Comparison of ENCODE assay signal across 1 cellular context in the genomic region with DNA sequence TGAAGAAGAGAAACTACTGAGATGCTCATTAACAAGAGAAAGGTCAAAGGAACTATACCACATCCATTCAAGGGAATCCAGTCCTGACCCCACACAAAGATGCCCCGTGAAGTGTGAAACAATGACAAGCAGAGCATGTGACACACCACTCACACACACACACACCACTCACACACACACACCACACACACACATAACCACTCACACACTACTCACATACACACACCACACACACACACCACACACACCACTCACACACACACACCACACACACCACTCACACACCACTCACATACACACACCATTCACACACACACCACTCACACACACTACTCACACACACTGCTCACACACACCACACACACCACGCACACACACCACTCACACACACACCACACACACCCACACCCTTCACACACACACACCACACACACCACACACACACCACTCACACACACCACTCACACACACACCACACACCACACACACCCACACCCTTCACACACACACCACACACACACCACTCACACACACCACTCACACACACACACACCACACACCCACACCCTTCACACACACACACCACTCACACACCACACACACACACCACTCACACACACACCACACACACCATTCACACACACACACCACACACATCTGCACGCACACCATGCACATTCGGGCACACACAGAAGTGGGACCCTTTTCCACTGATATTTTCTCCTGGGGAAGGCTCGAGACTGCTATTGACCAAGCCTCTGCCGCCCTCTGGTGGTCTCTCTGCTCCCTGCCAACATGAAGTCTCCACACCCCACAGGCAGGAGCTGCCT.
TF ChIP-seq lines count a peak whose summit lies in the region.

No MANE protein-coding gene starts in this region.

TF ChIP-seq in GM12878, 131 proteins besides CTCF, POLR2A, EP300 and RAD21 (continued from another document):
- TF ChIP-seq, protein P1, sequence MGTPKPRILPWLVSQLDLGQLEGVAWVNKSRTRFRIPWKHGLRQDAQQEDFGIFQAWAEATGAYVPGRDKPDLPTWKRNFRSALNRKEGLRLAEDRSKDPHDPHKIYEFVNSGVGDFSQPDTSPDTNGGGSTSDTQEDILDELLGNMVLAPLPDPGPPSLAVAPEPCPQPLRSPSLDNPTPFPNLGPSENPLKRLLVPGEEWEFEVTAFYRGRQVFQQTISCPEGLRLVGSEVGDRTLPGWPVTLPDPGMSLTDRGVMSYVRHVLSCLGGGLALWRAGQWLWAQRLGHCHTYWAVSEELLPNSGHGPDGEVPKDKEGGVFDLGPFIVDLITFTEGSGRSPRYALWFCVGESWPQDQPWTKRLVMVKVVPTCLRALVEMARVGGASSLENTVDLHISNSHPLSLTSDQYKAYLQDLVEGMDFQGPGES (IDR thresholded peaks at IDR 0.05) = no peak
- TF ChIP-seq IKZF2 (IDR thresholded peaks at IDR 0.05) (peak; percentile 8 to 21; a peak in 1 of 4 replicates), LARP7 (IDR thresholded peaks at IDR 0.05) (no peak), ZNF687 (IDR thresholded peaks at IDR 0.05) (no peak), USF2 (IDR thresholded peaks at IDR 0.05; ENCODE audit: borderline replicate concordance, low read depth, low read length) (no peak; the same call in 1 of the 2 replicates), DPF2 (IDR thresholded peaks at IDR 0.05) (no peak), JUNB (IDR thresholded peaks at IDR 0.05) (no peak), RUNX3 (IDR thresholded peaks at IDR 0.05; ENCODE audit: low read length) (0 out of 2 replicates have a peak, but pooled peaks have one; percentile 3), HDGF (IDR thresholded peaks at IDR 0.05) (0 out of 2 replicates have a peak, but pooled peaks have one; percentile 48), EZH2 (IDR thresholded peaks at IDR 0.05; ENCODE audit: borderline replicate concordance, control insufficient read depth, low read depth, low read length) (no peak), RAD51 (IDR thresholded peaks at IDR 0.05) (peak; percentile 37; the same call in 1 of the 2 replicates), NBN (IDR thresholded peaks at IDR 0.05) (peak; percentile 82; the same call in 1 of the 2 replicates), ZSCAN29 (IDR thresholded peaks at IDR 0.05) (no peak), NR2F1 (conservative IDR thresholded peaks at IDR 0.05) (peak; percentile 88), CHD4 (IDR thresholded peaks at IDR 0.05) (no peak), ATF7 (IDR thresholded peaks at IDR 0.05; ENCODE audit: low read depth) (no peak; the same call in 1 of the 2 replicates), SMC3 (IDR thresholded peaks at IDR 0.05; ENCODE audit: borderline replicate concordance, low read length) (peak; percentile 98), ZNF592 (IDR thresholded peaks at IDR 0.05) (no peak), MTA3 (IDR thresholded peaks at IDR 0.05; ENCODE audit: borderline replicate concordance, low read length) (no peak), KLF5 (IDR thresholded peaks at IDR 0.05; ENCODE audit: partially characterized antibody) (no peak), MTA2 (IDR thresholded peaks at IDR 0.05; ENCODE audit: low read depth) (peak; percentile 80), HSF1 (IDR thresholded peaks at IDR 0.05; ENCODE audit: low read depth, low read length) (no peak), IKZF1 (conservative IDR thresholded peaks at IDR 0.05) (no peak), YBX1 (IDR thresholded peaks at IDR 0.05) (no peak), ZNF217 (IDR thresholded peaks at IDR 0.05) (no peak), SREBF2 (IDR thresholded peaks at IDR 0.05; ENCODE audit: low read length) (no peak), SP1 (IDR thresholded peaks at IDR 0.05; ENCODE audit: low read depth, low read length) (no peak), SMAD5 (IDR thresholded peaks at IDR 0.05; ENCODE audit: low read depth) (no peak)
- TF ChIP-seq, protein P2, sequence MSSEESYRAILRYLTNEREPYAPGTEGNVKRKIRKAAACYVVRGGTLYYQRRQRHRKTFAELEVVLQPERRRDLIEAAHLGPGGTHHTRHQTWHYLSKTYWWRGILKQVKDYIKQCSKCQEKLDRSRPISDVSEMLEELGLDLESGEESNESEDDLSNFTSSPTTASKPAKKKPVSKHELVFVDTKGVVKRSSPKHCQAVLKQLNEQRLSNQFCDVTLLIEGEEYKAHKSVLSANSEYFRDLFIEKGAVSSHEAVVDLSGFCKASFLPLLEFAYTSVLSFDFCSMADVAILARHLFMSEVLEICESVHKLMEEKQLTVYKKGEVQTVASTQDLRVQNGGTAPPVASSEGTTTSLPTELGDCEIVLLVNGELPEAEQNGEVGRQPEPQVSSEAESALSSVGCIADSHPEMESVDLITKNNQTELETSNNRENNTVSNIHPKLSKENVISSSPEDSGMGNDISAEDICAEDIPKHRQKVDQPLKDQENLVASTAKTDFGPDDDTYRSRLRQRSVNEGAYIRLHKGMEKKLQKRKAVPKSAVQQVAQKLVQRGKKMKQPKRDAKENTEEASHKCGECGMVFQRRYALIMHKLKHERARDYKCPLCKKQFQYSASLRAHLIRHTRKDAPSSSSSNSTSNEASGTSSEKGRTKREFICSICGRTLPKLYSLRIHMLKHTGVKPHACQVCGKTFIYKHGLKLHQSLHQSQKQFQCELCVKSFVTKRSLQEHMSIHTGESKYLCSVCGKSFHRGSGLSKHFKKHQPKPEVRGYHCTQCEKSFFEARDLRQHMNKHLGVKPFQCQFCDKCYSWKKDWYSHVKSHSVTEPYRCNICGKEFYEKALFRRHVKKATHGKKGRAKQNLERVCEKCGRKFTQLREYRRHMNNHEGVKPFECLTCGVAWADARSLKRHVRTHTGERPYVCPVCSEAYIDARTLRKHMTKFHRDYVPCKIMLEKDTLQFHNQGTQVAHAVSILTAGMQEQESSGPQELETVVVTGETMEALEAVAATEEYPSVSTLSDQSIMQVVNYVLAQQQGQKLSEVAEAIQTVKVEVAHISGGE (CRISPR knock-in tag; IDR thresholded peaks at IDR 0.05) = no peak
- TF ChIP-seq, protein P3, sequence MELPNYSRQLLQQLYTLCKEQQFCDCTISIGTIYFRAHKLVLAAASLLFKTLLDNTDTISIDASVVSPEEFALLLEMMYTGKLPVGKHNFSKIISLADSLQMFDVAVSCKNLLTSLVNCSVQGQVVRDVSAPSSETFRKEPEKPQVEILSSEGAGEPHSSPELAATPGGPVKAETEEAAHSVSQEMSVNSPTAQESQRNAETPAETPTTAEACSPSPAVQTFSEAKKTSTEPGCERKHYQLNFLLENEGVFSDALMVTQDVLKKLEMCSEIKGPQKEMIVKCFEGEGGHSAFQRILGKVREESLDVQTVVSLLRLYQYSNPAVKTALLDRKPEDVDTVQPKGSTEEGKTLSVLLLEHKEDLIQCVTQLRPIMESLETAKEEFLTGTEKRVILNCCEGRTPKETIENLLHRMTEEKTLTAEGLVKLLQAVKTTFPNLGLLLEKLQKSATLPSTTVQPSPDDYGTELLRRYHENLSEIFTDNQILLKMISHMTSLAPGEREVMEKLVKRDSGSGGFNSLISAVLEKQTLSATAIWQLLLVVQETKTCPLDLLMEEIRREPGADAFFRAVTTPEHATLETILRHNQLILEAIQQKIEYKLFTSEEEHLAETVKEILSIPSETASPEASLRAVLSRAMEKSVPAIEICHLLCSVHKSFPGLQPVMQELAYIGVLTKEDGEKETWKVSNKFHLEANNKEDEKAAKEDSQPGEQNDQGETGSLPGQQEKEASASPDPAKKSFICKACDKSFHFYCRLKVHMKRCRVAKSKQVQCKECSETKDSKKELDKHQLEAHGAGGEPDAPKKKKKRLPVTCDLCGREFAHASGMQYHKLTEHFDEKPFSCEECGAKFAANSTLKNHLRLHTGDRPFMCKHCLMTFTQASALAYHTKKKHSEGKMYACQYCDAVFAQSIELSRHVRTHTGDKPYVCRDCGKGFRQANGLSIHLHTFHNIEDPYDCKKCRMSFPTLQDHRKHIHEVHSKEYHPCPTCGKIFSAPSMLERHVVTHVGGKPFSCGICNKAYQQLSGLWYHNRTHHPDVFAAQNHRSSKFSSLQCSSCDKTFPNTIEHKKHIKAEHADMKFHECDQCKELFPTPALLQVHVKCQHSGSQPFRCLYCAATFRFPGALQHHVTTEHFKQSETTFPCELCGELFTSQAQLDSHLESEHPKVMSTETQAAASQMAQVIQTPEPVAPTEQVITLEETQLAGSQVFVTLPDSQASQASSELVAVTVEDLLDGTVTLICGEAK (IDR thresholded peaks at IDR 0.05; ENCODE audit: borderline replicate concordance) = no peak
